Comparison of ENCODE assay signal across 9 cellular contexts in genomic region chr11:64874308-64874707, GRCh38. TPM values are rescaled to one million over a fixed set of nuclear protein-coding genes. Genes with fewer than 3 reads are reported as not detected.
A peak's percentile ranks its signal among the peaks of the same experiment; 100 is the strongest.
DNase-seq lines count a peak whose midpoint lies in the region; ATAC-seq and TF ChIP-seq lines count a peak whose summit lies in the region.
"Had no signal": no experiment of that assay in that cellular context is flagged by ENCODE, and none has a peak within 500 bp of the region (broad histone marks: within the 10 kb centered on the region; RNA-seq: fewer than 3 reads in every experiment).

No MANE protein-coding gene starts in this region.

- H3K27me3 ChIP-seq in Peyer's patch: no peaks in the 10 kb centered on the region
- H3K27me3 ChIP-seq in skeletal muscle satellite cell (ENCODE audit: control insufficient read depth, insufficient read depth, low read length): no peaks in the 10 kb centered on the region
- H3K27me3 ChIP-seq: ascending aorta had no signal

- DNase-seq in Peyer's patch (peak in 2 of 3 donors; percentile 85 to 86), coronary artery (ENCODE audit: low spot score) (no peak), NCI-H510A treated with DMSO at 0.1 percent for 48 hours (lab: John Stamatoyannopoulos, UW) (no peak)
- DNase-seq: stimulated activated naive CD4-positive, alpha-beta T cell treated with Interleukin-2 at 50 U/mL for 16 hours had no signal

- no peak for TF ChIP-seq CTCF in Peyer's patch (IDR thresholded peaks at IDR 0.05)
- TF ChIP-seq CTCF in coronary artery (IDR thresholded peaks at IDR 0.05): no peak

- peak overlapping the region; percentile 19 for H3K9ac ChIP-seq in skeletal muscle satellite cell (ENCODE audit: low read depth, low read length)

- H3K4me3 ChIP-seq in Peyer's patch: peak overlapping the region; percentile 78 to 81 (median 78)
- H3K4me3 ChIP-seq in coronary artery: peak overlapping the region; percentile 95
- peak overlapping the region; percentile 100 for H3K4me3 ChIP-seq in skeletal muscle satellite cell (ENCODE audit: low read length)
- H3K4me3 ChIP-seq: lung had no signal

- peak overlapping the region; percentile 19 to 94 (median 83) for H3K27ac ChIP-seq in Peyer's patch
- H3K27ac ChIP-seq in coronary artery: peak overlapping the region in 1 of 2 donors; percentile 98

- H3K9me3 ChIP-seq in Peyer's patch: no peaks in the 10 kb centered on the region
- H3K9me3 ChIP-seq in skeletal muscle satellite cell (replicated peaks; ENCODE audit: low read length): no peaks in the 10 kb centered on the region
- H3K9me3 ChIP-seq: ascending aorta had no signal

- TF ChIP-seq POLR2A in Peyer's patch (IDR thresholded peaks at IDR 0.05): no peak

- H3K36me3 ChIP-seq in Peyer's patch (peaks cover 0 to 36% (median 0%) of the 10 kb centered on the region in 3 donors), skeletal muscle satellite cell (ENCODE audit: insufficient read depth, low read length) (peaks cover 35% of the 10 kb centered on the region)

- H3K4me1 ChIP-seq in Peyer's patch (peaks cover 18 to 84% (median 50%) of the 10 kb centered on the region in 4 donors), skeletal muscle satellite cell (ENCODE audit: control insufficient read depth, insufficient read depth, low read length) (peaks cover 60% of the 10 kb centered on the region)

- H3K4me2 ChIP-seq in skeletal muscle satellite cell (ENCODE audit: low read length): peak overlapping the region; percentile 94

- ATAC-seq in HG03565 (IDR thresholded peaks at IDR 0.05; ENCODE audit: unreplicated experiment) (no peak), GM21825 (IDR thresholded peaks at IDR 0.05; ENCODE audit: unreplicated experiment) (no peak)

RNA-seq across cellular contexts. Expression of gene EHD1, which starts 4.1 kb away (rescaled TPM):
- 100 to 1,000 TPM in 2 of 4 donors, 10 to 100 TPM in 2; 56.2 to 185 (median 98.6) TPM for total RNA-seq in Peyer's patch
- 43.7 and 56.5 TPM in 2 replicates for total RNA-seq in skeletal muscle satellite cell (2012; rRNA removed)

RNA-seq across cellular contexts. Expression of gene CDC42BPG, which starts 29.9 kb away (rescaled TPM):
- 10 to 100 TPM; 25.6 to 78.6 (median 52.1) TPM for total RNA-seq in Peyer's patch
- 0.25 TPM in 1 of 2 replicates, not detected in the other for total RNA-seq in skeletal muscle satellite cell (2012; rRNA removed)
- total RNA-seq: ascending aorta had no signal

RNA-seq across cellular contexts. Expression of gene ATG2A, which starts 42.7 kb away (rescaled TPM):
- 10 to 100 TPM; 38.8 to 79.6 (median 66.6) TPM for total RNA-seq in Peyer's patch
- 13.3 and 22.1 TPM in 2 replicates for total RNA-seq in skeletal muscle satellite cell (2012; rRNA removed)

RNA-seq across cellular contexts. Expression of gene PPP2R5B, which starts 50.2 kb away (rescaled TPM):
- 10 to 100 TPM; 20.0 to 46.2 (median 22.5) TPM for total RNA-seq in Peyer's patch
- 6.1 and 9.8 TPM in 2 replicates for total RNA-seq in skeletal muscle satellite cell (2012; rRNA removed)

Comparison
In these comparisons a context has a peak if more than half of its experiments do, and no peak if none do; other contexts are left out.
1. DNase-seq: peak in Peyer's patch (2 of 3); none in coronary artery (single experiment) and NCI-H510A treated with DMSO at 0.1 percent for 48 hours (single experiment).
2. Peak in every context shown above with its lines, with median percentiles within 50 percentile points of each other: H3K4me3 ChIP-seq.